ENCODE assay signal across 13 cellular contexts in the genomic region with DNA sequence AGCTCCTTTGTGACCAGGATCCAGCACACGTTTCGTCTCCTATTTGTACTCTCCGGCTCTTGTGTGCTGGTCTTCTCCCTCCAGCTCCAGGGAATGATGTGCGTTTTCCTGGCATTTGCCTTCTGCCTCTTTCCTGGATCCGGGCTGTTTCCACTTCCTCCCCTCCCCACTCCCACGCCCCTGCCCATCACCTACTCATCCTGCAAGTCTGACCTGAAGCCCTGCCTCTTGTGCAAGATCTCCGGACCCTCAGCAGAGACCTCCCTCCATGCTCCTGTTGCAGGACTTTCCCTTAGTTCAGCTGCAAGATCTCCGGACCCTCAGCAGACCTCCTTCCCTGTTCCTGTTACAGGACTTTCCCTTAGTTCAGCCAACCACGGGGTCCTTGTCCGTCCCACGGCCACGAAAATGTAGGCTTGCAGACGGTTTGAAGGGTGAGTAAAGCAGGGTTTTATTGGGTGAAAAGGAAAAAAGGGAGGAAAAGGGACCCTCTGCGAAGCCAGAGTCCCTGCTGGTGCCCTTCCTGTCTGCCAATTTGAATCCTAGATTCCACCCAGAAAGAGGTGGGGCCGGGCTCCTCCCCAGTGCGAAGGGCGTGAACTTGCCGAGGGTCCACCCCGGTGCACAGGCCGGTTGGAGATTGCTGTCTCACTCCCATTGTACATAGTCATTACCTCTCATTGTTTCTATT.
A peak's percentile ranks its signal among the peaks of the same experiment; 100 is the strongest.
DNase-seq lines count a peak whose midpoint lies in the region; ATAC-seq and TF ChIP-seq lines count a peak whose summit lies in the region.
"Had no signal": no experiment of that assay in that cellular context is flagged by ENCODE, and none has a peak within 500 bp of the region (broad histone marks: within the 10 kb centered on the region; RNA-seq: fewer than 3 reads in every experiment).

No MANE protein-coding gene starts in this region.

- no peak overlapping the region for H3K4ac ChIP-seq in neuronal stem cell (ENCODE audit: low read length)

- no peak overlapping the region for H3K23ac ChIP-seq in neuronal stem cell (ENCODE audit: low read depth, low read length, poor library complexity)

- H3K36me3 ChIP-seq in GM23338 (ENCODE audit: insufficient read depth) = no peaks in the 10 kb centered on the region; the same call in 1 of the 2 replicates
- H3K36me3 ChIP-seq in OCI-LY7 (ENCODE audit: insufficient read depth, low read length) = no peaks in the 10 kb centered on the region
- no peaks in the 10 kb centered on the region for H3K36me3 ChIP-seq in neuronal stem cell (replicated peaks in 1 of 2; ENCODE audit: control insufficient read depth in 2 of 2, insufficient read depth in 2 of 2, low read length in 2 of 2)
- H3K36me3 ChIP-seq in ascending aorta = no peaks in the 10 kb centered on the region
- H3K36me3 ChIP-seq in stomach = no peaks in the 10 kb centered on the region

- H3K18ac ChIP-seq in neuronal stem cell (ENCODE audit: low read length) = peak overlapping the region; percentile 29

- no peak overlapping the region for H3K14ac ChIP-seq in neuronal stem cell (ENCODE audit: low read length)

- H3K4me1 ChIP-seq in GM23338 (ENCODE audit: insufficient read depth) = peaks cover 5% of the 10 kb centered on the region; the same call in 1 of the 2 replicates
- no peaks in the 10 kb centered on the region for H3K4me1 ChIP-seq in OCI-LY7 (ENCODE audit: insufficient read depth, low read length, poor library complexity, severe bottlenecking)
- no peaks in the 10 kb centered on the region for H3K4me1 ChIP-seq in right cardiac atrium (ENCODE audit: control insufficient read depth, insufficient read depth, low read length)
- no peaks in the 10 kb centered on the region for H3K4me1 ChIP-seq in neuronal stem cell (ENCODE audit: control insufficient read depth in 2 of 2, insufficient read depth in 1 of 2, low read depth in 1 of 2, low read length in 2 of 2)
- H3K4me1 ChIP-seq in ascending aorta = no peaks in the 10 kb centered on the region
- no peaks in the 10 kb centered on the region for H3K4me1 ChIP-seq in stomach

- H2AFZ ChIP-seq in GM23338 (peak overlapping the region; percentile 97), OCI-LY7 (ENCODE audit: low read length) (peak overlapping the region; percentile 68; the same call in 1 of the 2 replicates), neuronal stem cell (ENCODE audit: low read length) (peak overlapping the region; percentile 80)

- TF ChIP-seq CTCF in GM23338 (conservative IDR thresholded peaks at IDR 0.05; ENCODE audit: low read depth in 2 of 2) = no peak
- no peak for TF ChIP-seq CTCF in OCI-LY7 (conservative IDR thresholded peaks at IDR 0.05; ENCODE audit: low read length)
- no peak for TF ChIP-seq CTCF in ascending aorta (IDR thresholded peaks at IDR 0.05)
- TF ChIP-seq CTCF in stomach (IDR thresholded peaks at IDR 0.05) = no peak

- POLR2A ChIA-PET in OCI-LY7 (lab: Charles Lee) = interaction anchor here (0.5 to 1.0 kb wide), 2 partner anchors 282 to 284 kb away, joined by 3 read pairs; no protein-coding TSS in a partner anchor

- H3K9me3 ChIP-seq in OCI-LY7 (ENCODE audit: low read length) = no peaks in the 10 kb centered on the region
- H3K9me3 ChIP-seq in right cardiac atrium (ENCODE audit: control insufficient read depth, low read length) = no peaks in the 10 kb centered on the region
- H3K9me3 ChIP-seq in neuronal stem cell (replicated peaks in 1 of 2; ENCODE audit: control insufficient read depth in 2 of 2, insufficient read depth in 1 of 2, low read depth in 1 of 2, low read length in 2 of 2) = no peaks in the 10 kb centered on the region
- no peaks in the 10 kb centered on the region for H3K9me3 ChIP-seq in ascending aorta
- no peaks in the 10 kb centered on the region for H3K9me3 ChIP-seq in stomach

- H3K4me2 ChIP-seq in GM23338 (peak overlapping the region; percentile 66), OCI-LY7 (ENCODE audit: low read length) (no peak overlapping the region), neuronal stem cell (ENCODE audit: insufficient read depth, low read length, poor library complexity, severe bottlenecking) (no peak overlapping the region)

- peaks cover 8% of the 10 kb centered on the region for H3K27me3 Mint-ChIP-seq in GM23338 (ENCODE audit: insufficient read depth, low read depth, poor library complexity)
- H3K27me3 Mint-ChIP-seq: activated naive CD4-positive, alpha-beta T cell treated with anti-CD3 and anti-CD28 coated beads, Interleukin-2, amount 50 U/mL, for 24 hours had no signal

- no peak overlapping the region for H3K9ac ChIP-seq in neuronal stem cell (ENCODE audit: low read depth, low read length, poor library complexity)

- H2BK5ac ChIP-seq in neuronal stem cell (ENCODE audit: low read length) = no peak overlapping the region

- no peaks in the 10 kb centered on the region; the same call in 2 of the 3 replicates for H3K9me3 Mint-ChIP-seq in GM23338
- H3K9me3 Mint-ChIP-seq: activated naive CD4-positive, alpha-beta T cell treated with anti-CD3 and anti-CD28 coated beads, Interleukin-2, amount 50 U/mL, for 24 hours; HFFc6 had no signal

- H3K4me1 Mint-ChIP-seq in GM23338 = peaks cover 11% of the 10 kb centered on the region

- H2BK120ac ChIP-seq in neuronal stem cell (ENCODE audit: low read depth, low read length) = no peak overlapping the region

- H3K36me3 Mint-ChIP-seq in GM23338 (ENCODE audit: low read depth) = no peaks in the 10 kb centered on the region
- H3K36me3 Mint-ChIP-seq: activated naive CD4-positive, alpha-beta T cell treated with anti-CD3 and anti-CD28 coated beads, Interleukin-2, amount 50 U/mL, for 24 hours had no signal

- no peaks in the 10 kb centered on the region for H4K20me1 ChIP-seq in GM23338 (replicated peaks; ENCODE audit: insufficient read depth)
- no peaks in the 10 kb centered on the region for H4K20me1 ChIP-seq in OCI-LY7 (ENCODE audit: insufficient read depth, low read length)

- no peak overlapping the region for H4K91ac ChIP-seq in neuronal stem cell (ENCODE audit: low read depth, low read length, poor library complexity)

- H3K27ac ChIP-seq in GM23338 (ENCODE audit: low read depth) (peak overlapping the region; percentile 83; the same call in 1 of the 2 replicates), OCI-LY7 (ENCODE audit: low read depth, low read length, poor library complexity, severe bottlenecking) (no peak overlapping the region), right cardiac atrium (ENCODE audit: low read length) (no peak overlapping the region), neuronal stem cell (replicated peaks; ENCODE audit: low read length) (no peak overlapping the region), ascending aorta (no peak overlapping the region), stomach (no peak overlapping the region)

- H2AK5ac ChIP-seq in neuronal stem cell (ENCODE audit: low read depth, low read length) = no peak overlapping the region

- no peaks in the 10 kb centered on the region for H3F3A ChIP-seq in GM23338 (replicated peaks; ENCODE audit: low read depth)

- no peak overlapping the region for H2BK12ac ChIP-seq in neuronal stem cell (ENCODE audit: low read length)

- CTCF ChIA-PET in OCI-LY7 (lab: Charles Lee; ENCODE audit: unreplicated experiment) = interaction anchor here (0.6 kb wide), 1 partner anchor 29 kb away, joined by 5 read pairs; no protein-coding TSS in a partner anchor

- no peak for TF ChIP-seq POLR2A in stomach (IDR thresholded peaks at IDR 0.05)

- no peaks in the 10 kb centered on the region; the same call in 1 of the 2 replicates for H3K9me2 ChIP-seq in GM23338 (ENCODE audit: insufficient read depth)
- no peaks in the 10 kb centered on the region for H3K9me2 ChIP-seq in OCI-LY7 (ENCODE audit: insufficient read depth, low read length)

- no peak for TF ChIP-seq EP300 in stomach (IDR thresholded peaks at IDR 0.05)

- H2BK15ac ChIP-seq in neuronal stem cell (ENCODE audit: low read length) = no peak overlapping the region

- no peaks in the 10 kb centered on the region for H3K79me1 ChIP-seq in neuronal stem cell (ENCODE audit: low read depth, low read length)

- H3K79me2 ChIP-seq in GM23338 (replicated peaks; ENCODE audit: insufficient read depth) = no peaks in the 10 kb centered on the region
- H3K79me2 ChIP-seq in OCI-LY7 (ENCODE audit: insufficient read depth, low read depth, low read length) = no peaks in the 10 kb centered on the region

- no TSS peak for BruUV-seq in OCI-LY7 (replicated peaks; lab: Mats Ljungman, UMichigan)

- H3K27me3 ChIP-seq in GM23338 (ENCODE audit: insufficient read depth) (no peaks in the 10 kb centered on the region), right cardiac atrium (ENCODE audit: control insufficient read depth, insufficient read depth) (no peaks in the 10 kb centered on the region), neuronal stem cell (ENCODE audit: control insufficient read depth in 3 of 3, insufficient read depth in 3 of 3, low read depth in 1 of 3, low read length in 3 of 3) (no peaks in the 10 kb centered on the region), ascending aorta (no peaks in the 10 kb centered on the region), stomach (peaks cover 0 to 10% (median 0%) of the 10 kb centered on the region in 3 donors)

- intact Hi-C loops in OCI-LY7 (cut with micrococcal nuclease; ENCODE audit: unreplicated experiment) (no loop called here), right cardiac atrium (cut with DNase I) (loop anchor here in 1 of 4 donors (10.0 kb wide), 1 partner anchor 294 kb away; no protein-coding TSS in a partner anchor), ascending aorta (cut with DNase I) (no loop called here), stomach (cut with DNase I; ENCODE audit: low total_unique reads) (no loop called here)

- no peak overlapping the region for H4K8ac ChIP-seq in neuronal stem cell (ENCODE audit: low read depth, low read length)

- WGBS in right cardiac atrium = 60% methylated on average over 20 of the region's 20 CpGs
- WGBS in neuronal stem cell (ENCODE audit: extremely low coverage in 2 of 2, insufficient read length in 2 of 2, insufficient replicate concordance in 1 of 2), 2 donors = no CpG with 5 or more reads among the region's 20 CpGs
- WGBS in stomach, 5 donors = 63 to 79% (median 76%) methylated on average over 20 of the region's 20 CpGs

- no peak overlapping the region for H3K4me3 Mint-ChIP-seq in GM23338
- H3K4me3 Mint-ChIP-seq: activated CD8-positive, alpha-beta T cell treated with anti-CD3 and anti-CD28 coated beads, Interleukin-2, amount 10 ng/mL, durations not matched to agents 7 days and 5 days; activated naive CD4-positive, alpha-beta T cell treated with anti-CD3 and anti-CD28 coated beads, Interleukin-2, amount 50 U/mL, for 24 hours; HFFc6 had no signal

- DNase-seq in GM23338 (ENCODE audit: low spot score) (peak; percentile 34), OCI-LY7 (ENCODE audit: low spot score) (no peak), right cardiac atrium (peak in 2 of 3 donors; percentile 36 to 68), neuronal stem cell (ENCODE audit: low spot score) (no peak), ascending aorta (ENCODE audit: low spot score in 2 of 2) (no peak), stomach (no peak), NCI-H1436 treated with DMSO at 0.1 percent for 48 hours (lab: John Stamatoyannopoulos, UW) (no peak)
- DNase-seq: activated CD8-positive, alpha-beta T cell treated with anti-CD3 and anti-CD28 coated beads, Interleukin-2, amount 10 ng/mL, durations not matched to agents 7 days and 5 days; glutamatergic neuron; HFFc6; stimulated activated CD4-positive, alpha-beta T cell treated with anti-CD3 and anti-CD28 coated beads, Interleukin-12 subunit alpha, Interleukin-12 subunit beta, amount 100 ng/mL, for 4 hours had no signal

- H3K27ac Mint-ChIP-seq in GM23338 = peak overlapping the region; percentile 72; the same call in 1 of the 2 replicates
- H3K27ac Mint-ChIP-seq: activated CD8-positive, alpha-beta T cell treated with anti-CD3 and anti-CD28 coated beads, Interleukin-2, amount 10 ng/mL, durations not matched to agents 7 days and 5 days; activated naive CD4-positive, alpha-beta T cell treated with anti-CD3 and anti-CD28 coated beads, Interleukin-2, amount 50 U/mL, for 24 hours; HFFc6 had no signal

- ATAC-seq in GM23338 (peak; percentile 65), right cardiac atrium (peak; percentile 27 to 80), HG03520 (IDR thresholded peaks at IDR 0.05; ENCODE audit: unreplicated experiment) (no peak)
- ATAC-seq: activated CD8-positive, alpha-beta T cell treated with anti-CD3 and anti-CD28 coated beads, Interleukin-2, amount 10 ng/mL, durations not matched to agents 7 days and 5 days had no signal

- H3K4me3 ChIP-seq in GM23338 = peak overlapping the region; percentile 29; the same call in 1 of the 2 replicates
- H3K4me3 ChIP-seq in OCI-LY7 (ENCODE audit: low read depth, low read length, poor library complexity, severe bottlenecking) = no peak overlapping the region
- H3K4me3 ChIP-seq in right cardiac atrium (ENCODE audit: low read length) = no peak overlapping the region
- H3K4me3 ChIP-seq in neuronal stem cell (ENCODE audit: low read length in 2 of 2) = no peak overlapping the region
- H3K4me3 ChIP-seq in ascending aorta = no peak overlapping the region
- H3K4me3 ChIP-seq in stomach = no peak overlapping the region

Comparison
In these comparisons a context has a peak if more than half of its experiments do, and no peak if none do; other contexts are left out.
1. DNase-seq: peak in GM23338 (single experiment) and right cardiac atrium (2 of 3); none in OCI-LY7 (single experiment), neuronal stem cell (single experiment), ascending aorta (0 of 2), stomach (single experiment) and NCI-H1436 treated with DMSO at 0.1 percent for 48 hours (single experiment).
2. Peak in every context shown above with its lines, with median percentiles within 50 percentile points of each other: H2AFZ ChIP-seq.